1 cellular context compared by ENCODE assay signal in genomic region chr16:67104061-67104460, GRCh38.
TF ChIP-seq lines count a peak whose summit lies in the region.

No MANE protein-coding gene starts in this region.

TF ChIP-seq in HepG2, 621 proteins besides CTCF, POLR2A, EP300 and RAD21 (continued from another document):
- TF ChIP-seq, protein P1, sequence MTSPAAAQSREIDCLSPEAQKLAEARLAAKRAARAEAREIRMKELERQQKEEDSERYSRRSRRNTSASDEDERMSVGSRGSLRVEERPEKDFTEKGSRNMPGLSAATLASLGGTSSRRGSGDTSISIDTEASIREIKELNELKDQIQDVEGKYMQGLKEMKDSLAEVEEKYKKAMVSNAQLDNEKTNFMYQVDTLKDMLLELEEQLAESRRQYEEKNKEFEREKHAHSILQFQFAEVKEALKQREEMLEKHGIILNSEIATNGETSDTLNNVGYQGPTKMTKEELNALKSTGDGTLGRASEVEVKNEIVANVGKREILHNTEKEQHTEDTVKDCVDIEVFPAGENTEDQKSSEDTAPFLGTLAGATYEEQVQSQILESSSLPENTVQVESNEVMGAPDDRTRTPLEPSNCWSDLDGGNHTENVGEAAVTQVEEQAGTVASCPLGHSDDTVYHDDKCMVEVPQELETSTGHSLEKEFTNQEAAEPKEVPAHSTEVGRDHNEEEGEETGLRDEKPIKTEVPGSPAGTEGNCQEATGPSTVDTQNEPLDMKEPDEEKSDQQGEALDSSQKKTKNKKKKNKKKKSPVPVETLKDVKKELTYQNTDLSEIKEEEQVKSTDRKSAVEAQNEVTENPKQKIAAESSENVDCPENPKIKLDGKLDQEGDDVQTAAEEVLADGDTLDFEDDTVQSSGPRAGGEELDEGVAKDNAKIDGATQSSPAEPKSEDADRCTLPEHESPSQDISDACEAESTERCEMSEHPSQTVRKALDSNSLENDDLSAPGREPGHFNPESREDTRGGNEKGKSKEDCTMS (CRISPR knock-in tag; conservative IDR thresholded peaks at IDR 0.05), result no peak
- TF ChIP-seq CREBL2 (CRISPR knock-in tag; IDR thresholded peaks at IDR 0.05; ENCODE audit: borderline replicate concordance) (no peak), SIN3A (IDR thresholded peaks at IDR 0.05; ENCODE audit: borderline replicate concordance, low read depth, low read length) (no peak), SYNCRIP (IDR thresholded peaks at IDR 0.05; ENCODE audit: insufficient read depth, low read depth, low read length) (no peak), MAFG (CRISPR knock-in tag; IDR thresholded peaks at IDR 0.05) (no peak), ZNF616 (CRISPR knock-in tag; IDR thresholded peaks at IDR 0.05; ENCODE audit: low read depth) (0 out of 2 replicates have a peak, but pooled peaks have one; percentile 30), XBP1 (CRISPR knock-in tag; IDR thresholded peaks at IDR 0.05) (no peak), FOSL2 (CRISPR knock-in tag; IDR thresholded peaks at IDR 0.05) (peak; percentile 50)
- TF ChIP-seq, protein P2, sequence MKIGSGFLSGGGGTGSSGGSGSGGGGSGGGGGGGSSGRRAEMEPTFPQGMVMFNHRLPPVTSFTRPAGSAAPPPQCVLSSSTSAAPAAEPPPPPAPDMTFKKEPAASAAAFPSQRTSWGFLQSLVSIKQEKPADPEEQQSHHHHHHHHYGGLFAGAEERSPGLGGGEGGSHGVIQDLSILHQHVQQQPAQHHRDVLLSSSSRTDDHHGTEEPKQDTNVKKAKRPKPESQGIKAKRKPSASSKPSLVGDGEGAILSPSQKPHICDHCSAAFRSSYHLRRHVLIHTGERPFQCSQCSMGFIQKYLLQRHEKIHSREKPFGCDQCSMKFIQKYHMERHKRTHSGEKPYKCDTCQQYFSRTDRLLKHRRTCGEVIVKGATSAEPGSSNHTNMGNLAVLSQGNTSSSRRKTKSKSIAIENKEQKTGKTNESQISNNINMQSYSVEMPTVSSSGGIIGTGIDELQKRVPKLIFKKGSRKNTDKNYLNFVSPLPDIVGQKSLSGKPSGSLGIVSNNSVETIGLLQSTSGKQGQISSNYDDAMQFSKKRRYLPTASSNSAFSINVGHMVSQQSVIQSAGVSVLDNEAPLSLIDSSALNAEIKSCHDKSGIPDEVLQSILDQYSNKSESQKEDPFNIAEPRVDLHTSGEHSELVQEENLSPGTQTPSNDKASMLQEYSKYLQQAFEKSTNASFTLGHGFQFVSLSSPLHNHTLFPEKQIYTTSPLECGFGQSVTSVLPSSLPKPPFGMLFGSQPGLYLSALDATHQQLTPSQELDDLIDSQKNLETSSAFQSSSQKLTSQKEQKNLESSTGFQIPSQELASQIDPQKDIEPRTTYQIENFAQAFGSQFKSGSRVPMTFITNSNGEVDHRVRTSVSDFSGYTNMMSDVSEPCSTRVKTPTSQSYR (CRISPR knock-in tag; IDR thresholded peaks at IDR 0.05; ENCODE audit: borderline replicate concordance), result 0 out of 2 replicates have a peak, but pooled peaks have one; percentile 16
